ENCODE assay signal across 8 cellular contexts in genomic region chr2:184199274-184199673, GRCh38.
"Had no signal": no experiment of that assay in that cellular context is flagged by ENCODE, and none has a peak within 500 bp of the region (broad histone marks: within the 10 kb centered on the region; RNA-seq: fewer than 3 reads in every experiment).

No MANE protein-coding gene starts in this region.

- H3K9me3 Mint-ChIP-seq: H9 had no signal

- H3K4me1 Mint-ChIP-seq: IgD-negative memory B cell had no signal

- DNase-seq: GOT3, HCEC 1CT, KG1 had no signal

- H3K36me3 Mint-ChIP-seq: IgD-negative memory B cell had no signal

- FAIRE-seq: H54, HepG2, HTR-8/SVneo had no signal

- H3K4me3 Mint-ChIP-seq: H9, IgD-negative memory B cell had no signal

- H3K27ac Mint-ChIP-seq: IgD-negative memory B cell had no signal

- H3K27me3 Mint-ChIP-seq: IgD-negative memory B cell had no signal

- ATAC-seq: HepG2 had no signal
